ENCODE assay signal across 17 cellular contexts in the genomic region with DNA sequence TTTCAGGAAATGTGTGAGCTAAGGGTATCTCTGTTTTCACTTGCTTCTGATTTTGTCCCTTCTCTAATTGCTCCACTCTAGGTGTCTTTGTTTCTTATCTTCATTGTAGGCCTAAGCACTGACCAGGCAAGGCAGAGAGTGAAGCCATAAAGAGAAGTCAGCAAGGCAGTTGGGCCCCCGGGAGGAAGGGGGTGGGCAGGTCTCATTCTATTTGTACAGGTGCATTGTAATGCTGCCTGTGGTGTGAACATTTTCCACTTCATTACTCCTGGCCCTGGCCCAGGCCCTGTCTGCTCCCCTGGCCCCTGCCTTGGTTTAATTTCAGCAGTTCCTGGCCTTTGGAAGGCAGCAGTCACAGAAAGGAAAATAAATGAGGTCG.
DNase-seq lines count a peak whose midpoint lies in the region; ATAC-seq, FAIRE-seq and TF ChIP-seq lines count a peak whose summit lies in the region.
"Had no signal": no experiment of that assay in that cellular context is flagged by ENCODE, and none has a peak within 500 bp of the region (broad histone marks: within the 10 kb centered on the region; RNA-seq: fewer than 3 reads in every experiment).

No MANE protein-coding gene starts in this region.

- no peak for TF ChIP-seq CTCF in astrocyte of the cerebellum (IDR thresholded peaks at IDR 0.05; ENCODE audit: low read depth, low read length, missing control alignments)
- TF ChIP-seq CTCF in pancreas (IDR thresholded peaks at IDR 0.05) = no peak

- DNase-seq in DMS79 treated with DMSO at 0.1 percent for 48 hours (lab: John Stamatoyannopoulos, UW) (peak; percentile 34), DMS79 (lab: John Stamatoyannopoulos, UW) (no peak), NCI-H2196 treated with DMSO at 0.1 percent for 48 hours (lab: John Stamatoyannopoulos, UW; ENCODE audit: unreplicated experiment) (peak; percentile 88), astrocyte of the cerebellum (ENCODE audit: low read depth) (peak; percentile 52), pancreas (peak in 4 of 6 donors; percentile 27 to 82 (median 48)), retina (no peak)
- DNase-seq: 8988T; activated CD4-positive, CD25-positive, alpha-beta regulatory T cell; activated T-cell treated with anti-CD3 and anti-CD28 coated beads, Interleukin-2, amount 50 U/mL, for 1 hour; anterior cingulate cortex; CD8-positive, alpha-beta T cell; left ventricle myocardium superior; stimulated activated CD4-positive, alpha-beta T cell treated with anti-CD3 and anti-CD28 coated beads, Interleukin-12 subunit alpha, Interleukin-12 subunit beta, amount 100 ng/mL, for 4 hours had no signal

- in situ Hi-C loops in astrocyte of the cerebellum (cut with HindIII; ENCODE audit: low sequenced_read_pairs) = no loop called here

- H3K27me3 ChIP-seq in pancreas = no peaks in the 10 kb centered on the region

- H3K27ac ChIP-seq in pancreas = peak overlapping the region in 2 of 4 donors; percentile 39 to 42
- H3K27ac ChIP-seq: SK-N-MC had no signal

- H3K4me3 ChIP-seq in astrocyte of the cerebellum (ENCODE audit: low read depth, low read length) (no peak overlapping the region), pancreas (no peak overlapping the region)
- H3K4me3 ChIP-seq: SK-N-MC had no signal

- WGBS in pancreas, 2 donors = 19 to 23% methylated on average over 2 of the region's 2 CpGs

- FAIRE-seq in pancreas (lab: Jason Lieb, UNC) = no peak
- FAIRE-seq: H54 had no signal

- H3K9me3 ChIP-seq in pancreas = no peaks in the 10 kb centered on the region

- intact Hi-C loops in pancreas (cut with DNase I) = no loop called here

- ATAC-seq in pancreas = peak; percentile 39 to 69 (median 58)
- ATAC-seq in GM19397 (IDR thresholded peaks at IDR 0.05; ENCODE audit: unreplicated experiment) = no peak
- no peak for ATAC-seq in HG02678 (IDR thresholded peaks at IDR 0.05; ENCODE audit: unreplicated experiment)
- ATAC-seq: CD8-positive, alpha-beta T cell; left ventricle myocardium superior had no signal

- peaks cover 14 to 28% (median 25%) of the 10 kb centered on the region in 3 donors for H3K4me1 ChIP-seq in pancreas

- H3K36me3 ChIP-seq in pancreas = no peaks in the 10 kb centered on the region

Comparison
In these comparisons a context has a peak if more than half of its experiments do, and no peak if none do; other contexts are left out.
1. DNase-seq: peak in DMS79 treated with DMSO at 0.1 percent for 48 hours (single experiment), NCI-H2196 treated with DMSO at 0.1 percent for 48 hours (single experiment), astrocyte of the cerebellum (single experiment) and pancreas (4 of 6); none in DMS79 (single experiment) and retina (single experiment).
2. ATAC-seq: peak in pancreas (4 of 4); none in GM19397 (single experiment) and HG02678 (single experiment).